ENCODE assay signal across 23 cellular contexts in the genomic region with DNA sequence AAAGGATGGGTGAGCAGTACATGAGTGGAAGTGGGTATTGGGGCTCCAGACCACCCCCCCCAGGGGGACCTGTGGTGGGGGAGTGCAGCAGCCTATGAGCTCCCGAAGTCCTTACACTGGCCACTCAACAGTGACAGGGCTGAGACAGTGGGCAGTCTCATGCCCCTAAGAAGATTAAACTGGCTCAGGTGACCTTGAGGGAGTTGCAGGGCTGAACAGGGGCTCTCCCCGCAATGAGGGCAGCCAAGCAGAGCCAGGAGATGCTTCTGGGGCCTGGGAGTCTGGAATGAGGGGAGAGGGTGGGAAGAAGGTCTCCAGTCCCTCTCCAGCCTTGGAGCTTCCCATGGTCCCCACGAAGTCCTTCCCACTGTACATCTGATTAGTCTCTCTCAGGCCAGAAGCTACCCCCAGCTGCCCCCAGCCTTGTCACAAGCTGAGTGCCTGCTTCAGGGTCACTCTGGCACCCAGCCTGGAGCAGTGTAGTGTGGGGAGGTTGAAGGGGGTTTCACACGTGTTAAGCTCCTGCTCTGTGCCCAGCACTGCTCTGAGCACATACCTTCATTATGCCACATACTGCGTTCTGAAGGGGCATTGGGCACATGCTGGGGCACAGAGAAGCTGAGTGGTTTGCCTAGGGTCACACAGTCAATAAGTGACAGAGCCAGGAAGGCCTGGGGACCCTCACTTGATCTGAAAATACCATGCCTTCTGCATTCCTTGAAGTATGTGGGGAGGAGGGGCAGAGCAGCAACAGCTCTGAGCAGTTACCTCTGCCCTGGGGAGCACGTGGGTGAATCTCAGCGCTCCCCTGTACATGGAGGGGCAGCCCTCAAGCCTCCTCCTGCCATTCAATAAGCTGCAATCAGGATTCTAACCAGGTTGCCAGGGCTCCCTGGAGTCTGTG. TPM values are rescaled to one million over a fixed set of nuclear protein-coding genes. Genes with fewer than 3 reads are reported as not detected.
A peak's percentile ranks its signal among the peaks of the same experiment; 100 is the strongest.
DNase-seq lines count a peak whose midpoint lies in the region; ATAC-seq and TF ChIP-seq lines count a peak whose summit lies in the region.
"Had no signal": no experiment of that assay in that cellular context is flagged by ENCODE, and none has a peak within 500 bp of the region (broad histone marks: within the 10 kb centered on the region; RNA-seq: fewer than 3 reads in every experiment).

No MANE protein-coding gene starts in this region.

- H4K20me1 ChIP-seq in Karpas-422 (ENCODE audit: insufficient read depth, low read depth, low read length) = no peaks in the 10 kb centered on the region

- no peak overlapping the region for H3K4me3 ChIP-seq in tibial artery
- no peak overlapping the region for H3K4me3 ChIP-seq in Karpas-422 (ENCODE audit: low read length)
- H3K4me3 ChIP-seq: GM23338, spleen, stomach, upper lobe of right lung had no signal

- H3K27me3 ChIP-seq in layer of hippocampus (ENCODE audit: control insufficient read depth, insufficient read depth, low read length) (peaks cover 5% of the 10 kb centered on the region), tibial artery (no peaks in the 10 kb centered on the region), Karpas-422 (ENCODE audit: low read length) (no peaks in the 10 kb centered on the region)

- no peaks in the 10 kb centered on the region for H3K79me2 ChIP-seq in Karpas-422 (ENCODE audit: low read length)

- DNase-seq in Right ventricle myocardium inferior (ENCODE audit: missing footprints) = peak; percentile 64
- DNase-seq in cardiac septum (ENCODE audit: low spot score) = no peak
- DNase-seq in tibial artery = no peak
- no peak for DNase-seq in Karpas-422
- DNase-seq: 8988T; activated CD4-positive, alpha-beta T cell treated with anti-CD3 and anti-CD28 coated beads for 4 hours; activated naive CD4-positive, alpha-beta T cell treated with anti-CD3 and anti-CD28 coated beads, Interleukin-2, amount 50 U/mL, for 16 hours; aorta; Caco-2; cerebellar nuclear complex; effector CD4-positive, alpha-beta T cell; NCI-H69; SHP77; spleen; stimulated activated CD4-positive, alpha-beta T cell treated with anti-CD3 and anti-CD28 coated beads, Interleukin-4, amount 100 ng/mL, for 24 hours; stomach; upper lobe of right lung had no signal

- intact Hi-C loops in Right ventricle myocardium inferior (cut with DNase I) = no loop called here
- intact Hi-C loops in cardiac septum (cut with DNase I) = no loop called here
- intact Hi-C loops in tibial artery (cut with DNase I; ENCODE audit: low total_unique reads) = no loop called here

- peaks cover 0 to 50% (median 34%) of the 10 kb centered on the region in 4 donors for H3K4me1 ChIP-seq in tibial artery
- no peaks in the 10 kb centered on the region for H3K4me1 ChIP-seq in Karpas-422 (ENCODE audit: low read length)

- no peak overlapping the region for H2AFZ ChIP-seq in Karpas-422 (ENCODE audit: low read length)
- H2AFZ ChIP-seq: GM23338 had no signal

- H3K27ac ChIP-seq in layer of hippocampus (ENCODE audit: low read depth, low read length) = peak overlapping the region; percentile 52
- peak overlapping the region; percentile 97 for H3K27ac ChIP-seq in tibial artery
- no peak overlapping the region for H3K27ac ChIP-seq in Karpas-422 (ENCODE audit: low read length)
- H3K27ac ChIP-seq: spleen, stomach, upper lobe of right lung had no signal

- TF ChIP-seq CTCF in tibial artery (IDR thresholded peaks at IDR 0.05) = no peak

- H3K9ac ChIP-seq in Karpas-422 (ENCODE audit: low read length) = no peak overlapping the region

- no peaks in the 10 kb centered on the region for H3K9me2 ChIP-seq in Karpas-422 (replicated peaks; ENCODE audit: insufficient read depth, low read length)

- no peaks in the 10 kb centered on the region for H3K9me3 ChIP-seq in tibial artery
- no peaks in the 10 kb centered on the region for H3K9me3 ChIP-seq in Karpas-422 (ENCODE audit: low read length)
- H3K9me3 ChIP-seq: Caco-2, spleen, stomach, upper lobe of right lung had no signal

- H3K36me3 ChIP-seq in tibial artery (peaks cover 12 to 20% (median 20%) of the 10 kb centered on the region in 3 donors), Karpas-422 (ENCODE audit: insufficient read depth, low read length) (no peaks in the 10 kb centered on the region)
- H3K36me3 ChIP-seq: spleen, upper lobe of right lung had no signal

- no peak overlapping the region for H3K4me2 ChIP-seq in Karpas-422 (ENCODE audit: low read depth, low read length, poor library complexity, severe bottlenecking)
- H3K4me2 ChIP-seq: GM23338 had no signal

- ATAC-seq in Right ventricle myocardium inferior (no peak), HG03280 (IDR thresholded peaks at IDR 0.05; ENCODE audit: unreplicated experiment) (no peak)
- ATAC-seq: GM23338, upper lobe of right lung had no signal

RNA-seq across cellular contexts. Expression of gene CDH16, which starts 1.1 kb away (rescaled TPM):
- 0.16 TPM for total RNA-seq in Right ventricle myocardium inferior
- 0.35 TPM for total RNA-seq in cardiac septum
- total RNA-seq in Karpas-422 (2014; rRNA removed; shearing (Covaris generic); ENCODE audit: low replicate concordance) = not detected in 2 replicates
- total RNA-seq: aorta, B cell, glomerular endothelial cell, GM23338, pulmonary artery endothelial cell, spleen, upper lobe of right lung had no signal

RNA-seq across cellular contexts. Expression of gene RRAD, which starts 5.5 kb away (rescaled TPM):
- total RNA-seq in Right ventricle myocardium inferior (84.3 TPM), cardiac septum (245 TPM)
- total RNA-seq in Karpas-422 (2014; rRNA removed; shearing (Covaris generic); ENCODE audit: low replicate concordance) = not detected in 2 replicates
- total RNA-seq: GM23338 had no signal

RNA-seq across cellular contexts. Expression of gene CIAO2B, which starts 14.4 kb away (rescaled TPM):
- total RNA-seq in Right ventricle myocardium inferior (127 TPM), cardiac septum (118 TPM)
- total RNA-seq in Karpas-422 (2014; rRNA removed; shearing (Covaris generic); ENCODE audit: low replicate concordance) = 121 and 227 TPM in 2 replicates

RNA-seq across cellular contexts. Expression of gene CES2, which starts 15.5 kb away (rescaled TPM):
- total RNA-seq in Right ventricle myocardium inferior (126 TPM), cardiac septum (64.0 TPM)
- 13.3 and 34.8 TPM in 2 replicates for total RNA-seq in Karpas-422 (2014; rRNA removed; shearing (Covaris generic); ENCODE audit: low replicate concordance)

RNA-seq across cellular contexts. Expression of gene PDP2, which starts 39.5 kb away (rescaled TPM):
- total RNA-seq in Right ventricle myocardium inferior (3.1 TPM), cardiac septum (2.7 TPM)
- total RNA-seq in Karpas-422 (2014; rRNA removed; shearing (Covaris generic); ENCODE audit: low replicate concordance) = 7.7 and 11.7 TPM in 2 replicates

Comparison
In these comparisons a context has a peak if more than half of its experiments do, and no peak if none do; other contexts are left out.
1. RNA of gene RRAD, which starts 5.5 kb away (total RNA-seq): 245 TPM in cardiac septum (single experiment) and 84.3 TPM in Right ventricle myocardium inferior (single experiment); not detected in Karpas-422; every median in the first group is over 10 times any median in the second.